18 cellular contexts compared by ENCODE assay signal in genomic region chr1:187374130-187374529, GRCh38.
DNase-seq lines count a peak whose midpoint lies in the region; ATAC-seq and TF ChIP-seq lines count a peak whose summit lies in the region.
"Had no signal": no experiment of that assay in that cellular context is flagged by ENCODE, and none has a peak within 500 bp of the region (broad histone marks: within the 10 kb centered on the region; RNA-seq: fewer than 3 reads in every experiment).

No MANE protein-coding gene starts in this region.

- H3K4me3 ChIP-seq in GM23338 (no peak overlapping the region), iPS-18a (ENCODE audit: low read length) (peak overlapping the region; percentile 6), smooth muscle cell (no peak overlapping the region)
- H3K4me3 ChIP-seq: A549; BLaER1 treated with 17β-estradiol and CSF1 and Interleukin-3, amounts not matched to agents 10 nM and 100 nM had no signal

- H3K9ac ChIP-seq in iPS-18a (ENCODE audit: low read length) (no peak overlapping the region), smooth muscle cell (ENCODE audit: low read depth) (no peak overlapping the region)
- H3K9ac ChIP-seq: BLaER1 treated with 17β-estradiol and CSF1 and Interleukin-3, amounts not matched to agents 10 nM and 100 nM had no signal

- no peaks in the 10 kb centered on the region for H3K27me3 ChIP-seq in GM23338 (ENCODE audit: insufficient read depth)
- no peaks in the 10 kb centered on the region for H3K27me3 ChIP-seq in iPS-18a (ENCODE audit: control insufficient read depth, insufficient read depth, low read length)
- no peaks in the 10 kb centered on the region for H3K27me3 ChIP-seq in smooth muscle cell (ENCODE audit: low read depth)
- H3K27me3 ChIP-seq: BLaER1 treated with 17β-estradiol and CSF1 and Interleukin-3, amounts not matched to agents 10 nM and 100 nM had no signal

- H2AFZ ChIP-seq in GM23338 (no peak overlapping the region), smooth muscle cell (ENCODE audit: low read depth) (peak overlapping the region; percentile 40)

- no peak overlapping the region for H3K4me3 Mint-ChIP-seq in GM23338
- H3K4me3 Mint-ChIP-seq in WTC11, result peak overlapping the region; percentile 12; the same call in 1 of the 2 replicates
- H3K4me3 Mint-ChIP-seq: B cell; CD8-positive, alpha-beta T cell; IgD-negative memory B cell had no signal

- no peaks in the 10 kb centered on the region; the same call in 1 of the 2 replicates for H3K9me2 ChIP-seq in GM23338 (ENCODE audit: insufficient read depth)

- ATAC-seq in GM23338 (peak; percentile 85), WTC11 (peak; percentile 73), HG02840 (IDR thresholded peaks at IDR 0.05; ENCODE audit: low FRiP score, unreplicated experiment) (no peak), HG03175 (IDR thresholded peaks at IDR 0.05; ENCODE audit: unreplicated experiment) (no peak)
- ATAC-seq: A549; CD8-positive, alpha-beta T cell; HepG2 had no signal

- WGBS in smooth muscle cell (ENCODE audit: low lambda C conversion rate), result 42% methylated on average over 6 of the region's 6 CpGs

- peak; percentile 66 for DNase-seq in GM23338 (ENCODE audit: low spot score)
- DNase-seq in WTC11 (ENCODE audit: low spot score), result no peak
- DNase-seq in smooth muscle cell (lab: John Stamatoyannopoulos, UW; ENCODE audit: unreplicated experiment), result no peak
- no peak for DNase-seq in stimulated activated CD4-positive, alpha-beta T cell treated with anti-CD3 and anti-CD28 coated beads, Interleukin-4, amount 100 ng/mL, for 1 hour
- DNase-seq: Calu3; CD8-positive, alpha-beta T cell; DMS79 treated with DMSO at 0.1 percent for 48 hours; GF-D8; KBM-7 had no signal

- H3K9me3 ChIP-seq in iPS-18a (ENCODE audit: control insufficient read depth, low read depth, low read length) (no peaks in the 10 kb centered on the region), smooth muscle cell (replicated peaks; ENCODE audit: low read depth) (no peaks in the 10 kb centered on the region)
- H3K9me3 ChIP-seq: A549; BLaER1 treated with 17β-estradiol and CSF1 and Interleukin-3, amounts not matched to agents 10 nM and 100 nM had no signal

- peaks cover 4% of the 10 kb centered on the region for H3K27me3 Mint-ChIP-seq in GM23338 (ENCODE audit: insufficient read depth, low read depth, poor library complexity)
- H3K27me3 Mint-ChIP-seq in WTC11 (ENCODE audit: low read depth), result no peaks in the 10 kb centered on the region; the same call in none of the 2 replicates
- H3K27me3 Mint-ChIP-seq: B cell, IgD-negative memory B cell had no signal

- H3K27ac Mint-ChIP-seq in GM23338 (no peak overlapping the region), WTC11 (no peak overlapping the region)
- H3K27ac Mint-ChIP-seq: B cell; CD8-positive, alpha-beta T cell; IgD-negative memory B cell had no signal

- no peaks in the 10 kb centered on the region for H3K9me3 Mint-ChIP-seq in GM23338
- H3K9me3 Mint-ChIP-seq in WTC11, result no peaks in the 10 kb centered on the region

- POLR2A ChIA-PET in WTC11 (lab: Charles Lee), result no interaction called here

- H3K27ac ChIP-seq in GM23338 (ENCODE audit: low read depth) (no peak overlapping the region), iPS-18a (ENCODE audit: low read length) (no peak overlapping the region), smooth muscle cell (ENCODE audit: low read depth) (no peak overlapping the region)
- H3K27ac ChIP-seq: 22Rv1; A549; BLaER1 treated with 17β-estradiol and CSF1 and Interleukin-3, amounts not matched to agents 10 nM and 100 nM had no signal

- TF ChIP-seq CTCF in GM23338 (conservative IDR thresholded peaks at IDR 0.05; ENCODE audit: low read depth in 2 of 2) (no peak), WTC11 (IDR thresholded peaks at IDR 0.05) (no peak), smooth muscle cell (IDR thresholded peaks at IDR 0.05; ENCODE audit: borderline replicate concordance, insufficient read depth, poor library complexity, severe bottlenecking) (no peak)

- H3K4me1 ChIP-seq in GM23338 (ENCODE audit: insufficient read depth) (peaks cover 27% of the 10 kb centered on the region), iPS-18a (ENCODE audit: control insufficient read depth, low read depth, low read length) (peaks cover 17% of the 10 kb centered on the region), smooth muscle cell (ENCODE audit: low read depth) (no peaks in the 10 kb centered on the region)
- H3K4me1 ChIP-seq: A549; BLaER1 treated with 17β-estradiol and CSF1 and Interleukin-3, amounts not matched to agents 10 nM and 100 nM had no signal

- H4K20me1 ChIP-seq in GM23338 (replicated peaks; ENCODE audit: insufficient read depth) (no peaks in the 10 kb centered on the region), smooth muscle cell (ENCODE audit: low read depth) (no peaks in the 10 kb centered on the region)
- H4K20me1 ChIP-seq: BLaER1 treated with 17β-estradiol and CSF1 and Interleukin-3, amounts not matched to agents 10 nM and 100 nM had no signal

- H3K4me1 Mint-ChIP-seq in GM23338 (peaks cover 25% of the 10 kb centered on the region), WTC11 (peaks cover 37% of the 10 kb centered on the region)
- H3K4me1 Mint-ChIP-seq: B cell, IgD-negative memory B cell had no signal

- H3F3A ChIP-seq in GM23338 (replicated peaks; ENCODE audit: low read depth), result no peaks in the 10 kb centered on the region
- H3F3A ChIP-seq in smooth muscle cell (ENCODE audit: low read depth), result no peaks in the 10 kb centered on the region

- CTCF ChIA-PET in WTC11 (lab: Charles Lee), result no interaction called here

- H3K36me3 Mint-ChIP-seq in GM23338 (ENCODE audit: low read depth), result no peaks in the 10 kb centered on the region
- no peaks in the 10 kb centered on the region for H3K36me3 Mint-ChIP-seq in WTC11
- H3K36me3 Mint-ChIP-seq: CD8-positive, alpha-beta T cell had no signal

- H3K4me2 ChIP-seq in GM23338 (peak overlapping the region; percentile 53), smooth muscle cell (no peak overlapping the region)
- H3K4me2 ChIP-seq: A549; BLaER1 treated with 17β-estradiol and CSF1 and Interleukin-3, amounts not matched to agents 10 nM and 100 nM had no signal

- H3K79me2 ChIP-seq in GM23338 (replicated peaks; ENCODE audit: insufficient read depth), result no peaks in the 10 kb centered on the region
- no peaks in the 10 kb centered on the region for H3K79me2 ChIP-seq in smooth muscle cell (ENCODE audit: low read depth)

- H3K36me3 ChIP-seq in GM23338 (ENCODE audit: insufficient read depth), result no peaks in the 10 kb centered on the region
- H3K36me3 ChIP-seq in iPS-18a (ENCODE audit: control insufficient read depth, low read depth, low read length), result no peaks in the 10 kb centered on the region
- no peaks in the 10 kb centered on the region for H3K36me3 ChIP-seq in smooth muscle cell (ENCODE audit: low read depth)
- H3K36me3 ChIP-seq: BLaER1 treated with 17β-estradiol and CSF1 and Interleukin-3, amounts not matched to agents 10 nM and 100 nM had no signal

TF ChIP-seq in GM23338, 12 proteins besides CTCF, POLR2A, EP300 and RAD21 (continues in another document):
- TF ChIP-seq ZNF114 (CRISPR knock-in tag; IDR thresholded peaks at IDR 0.05), result no peak
- TF ChIP-seq POLR2AphosphoS5 (IDR thresholded peaks at IDR 0.05; ENCODE audit: low read depth), result no peak
- no peak for TF ChIP-seq JUNB (IDR thresholded peaks at IDR 0.05; ENCODE audit: unreplicated experiment)

TF ChIP-seq in WTC11, 78 proteins besides CTCF, POLR2A, EP300 and RAD21 (continues in another document):
- TF ChIP-seq ZNF512 (CRISPR knock-in tag; IDR thresholded peaks at IDR 0.05; ENCODE audit: borderline replicate concordance) (no peak), SOX15 (CRISPR knock-in tag; IDR thresholded peaks at IDR 0.05) (no peak), NFYB (CRISPR knock-in tag; conservative IDR thresholded peaks at IDR 0.05; ENCODE audit: low read depth) (no peak), ETV6 (CRISPR knock-in tag; IDR thresholded peaks at IDR 0.05) (no peak), FOXP4 (CRISPR knock-in tag; IDR thresholded peaks at IDR 0.05) (no peak), IRF2 (CRISPR knock-in tag; IDR thresholded peaks at IDR 0.05; ENCODE audit: borderline replicate concordance, low read depth) (no peak), MAX (CRISPR knock-in tag; IDR thresholded peaks at IDR 0.05) (no peak), TCF7 (CRISPR knock-in tag; IDR thresholded peaks at IDR 0.05; ENCODE audit: low read depth) (no peak)

Comparison
In these comparisons a context has a peak if more than half of its experiments do, and no peak if none do; other contexts are left out.
1. ATAC-seq: peak in GM23338 (single experiment) and WTC11 (single experiment); none in HG02840 (single experiment) and HG03175 (single experiment).